Comparison of ENCODE assay signal across 33 cellular contexts in genomic region chr2:161876416-161876815, GRCh38.
"Had no signal": no experiment of that assay in that cellular context is flagged by ENCODE, and none has a peak within 500 bp of the region (broad histone marks: within the 10 kb centered on the region; RNA-seq: fewer than 3 reads in every experiment).

No MANE protein-coding gene starts in this region.

- DNase-seq: Karpas-422, Kasumi-1, MM.1S, MV-4-11, NCI-H1048, NCI-H1092, NCI-H1092 treated with DMSO at 0.1 percent for 48 hours, NCI-H1105, NCI-H1105 treated with DMSO at 0.1 percent for 48 hours, NCI-H1417 treated with DMSO at 0.1 percent for 48 hours, NCI-H1436, NCI-H1436 treated with DMSO at 0.1 percent for 48 hours, NCI-H146, NCI-H1694, NCI-H1694 treated with DMSO at 0.1 percent for 48 hours, NCI-H187, NCI-H187 treated with DMSO at 0.1 percent for 48 hours, NCI-H1930, NCI-H2029, NCI-H2029 treated with DMSO at 0.1 percent for 48 hours, NCI-H2081, NCI-H2081 treated with DMSO at 0.1 percent for 48 hours, NCI-H2107, NCI-H2171, NCI-H2171 treated with DMSO at 0.1 percent for 48 hours, NCI-H2227 treated with DMSO at 0.1 percent for 48 hours, NCI-H226, NCI-H345, NCI-H446, NCI-H446 treated with DMSO at 0.1 percent for 48 hours, NCI-H510A, NCI-H510A treated with DMSO at 0.1 percent for 48 hours, NCI-H524 had no signal
